ENCODE assay signal across 3 cellular contexts in genomic region chr2:43636153-43636552, GRCh38. TPM values are rescaled to one million over a fixed set of nuclear protein-coding genes. Genes with fewer than 3 reads are reported as not detected.
"Had no signal": no experiment of that assay in that cellular context is flagged by ENCODE, and none has a peak within 500 bp of the region (broad histone marks: within the 10 kb centered on the region; RNA-seq: fewer than 3 reads in every experiment).

No MANE protein-coding gene starts in this region.

RNA-seq across cellular contexts. Expression of gene C1GALT1C1L, which starts 40.1 kb away (rescaled TPM):
- total RNA-seq: activated B cell treated with CpG ODN at 0.5 μM for 24 hours, chondrocyte, osteocyte had no signal
